Comparison of ENCODE assay signal across 2 cellular contexts in the genomic region with DNA sequence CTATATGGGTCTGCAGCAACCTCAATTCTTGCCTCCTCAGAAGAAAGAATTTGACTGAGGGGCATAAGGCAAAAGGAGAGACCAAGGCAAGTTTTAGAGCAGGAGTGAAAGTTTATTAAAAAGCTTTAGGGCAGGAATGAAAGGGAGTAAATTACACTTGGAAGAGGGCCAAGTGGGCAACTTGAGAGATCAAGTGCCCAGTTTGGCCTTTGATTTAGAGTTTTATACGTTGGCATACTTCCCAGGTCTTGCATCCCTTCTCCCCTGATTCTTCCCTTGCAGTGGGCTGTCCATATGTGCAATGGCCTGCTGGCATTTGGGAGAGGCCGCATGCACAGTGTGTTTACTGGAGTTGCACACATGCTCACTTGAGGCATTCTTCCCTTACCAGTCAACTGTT. TPM values are rescaled to one million over a fixed set of nuclear protein-coding genes. Genes with fewer than 3 reads are reported as not detected.
"Had no signal": no experiment of that assay in that cellular context is flagged by ENCODE, and none has a peak within 500 bp of the region (broad histone marks: within the 10 kb centered on the region; RNA-seq: fewer than 3 reads in every experiment).

No MANE protein-coding gene starts in this region.

RNA-seq across cellular contexts. Expression of a gene that starts 50.6 kb away (rescaled TPM):
- total RNA-seq: activated CD8-positive, alpha-beta T cell treated with anti-CD3 and anti-CD28 coated beads for 36 hours; activated T-cell treated with anti-CD3 and anti-CD28 coated beads, Interleukin-2, amount 50 U/mL, for 4 hours had no signal

RNA-seq across cellular contexts. Expression of a gene that starts 51.0 kb away (rescaled TPM):
- total RNA-seq: activated CD8-positive, alpha-beta T cell treated with anti-CD3 and anti-CD28 coated beads for 36 hours; activated T-cell treated with anti-CD3 and anti-CD28 coated beads, Interleukin-2, amount 50 U/mL, for 4 hours had no signal
